1 cellular context compared by ENCODE assay signal in the genomic region with DNA sequence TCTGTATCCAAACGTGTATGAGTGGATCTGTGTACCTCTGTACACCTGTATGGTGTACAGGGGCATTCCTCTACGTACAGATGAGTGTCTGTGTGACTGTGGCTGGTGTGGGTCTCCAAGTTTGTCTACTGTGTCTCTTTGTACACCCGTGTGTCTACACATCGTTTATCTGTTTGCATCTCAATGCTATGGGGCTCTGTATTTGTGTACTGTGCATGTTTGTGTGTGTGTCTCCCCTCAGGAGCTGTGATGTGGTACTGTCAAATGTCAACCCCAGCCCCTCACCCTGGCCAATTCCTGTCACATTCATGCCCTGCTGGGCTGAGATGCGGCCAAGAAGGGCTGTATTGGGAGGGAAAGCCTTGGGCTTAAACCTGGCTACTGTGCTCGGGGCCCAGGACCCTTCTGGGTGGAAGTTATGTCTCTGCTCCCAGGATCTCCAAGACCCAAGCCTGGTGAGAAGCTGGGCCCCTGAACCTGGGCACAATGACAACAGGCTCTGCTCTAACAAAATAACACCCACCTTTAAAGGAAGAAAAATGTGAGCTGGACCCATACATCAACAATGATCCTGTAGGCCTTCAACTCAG.
TF ChIP-seq lines count a peak whose summit lies in the region.

No MANE protein-coding gene starts in this region.

TF ChIP-seq in HepG2, 621 proteins besides CTCF, POLR2A, EP300 and RAD21 (continued from another document and continues in another):
- no peak for TF ChIP-seq NR2F1 (CRISPR knock-in tag; IDR thresholded peaks at IDR 0.05)
- no peak for TF ChIP-seq ZNF496 (CRISPR knock-in tag; IDR thresholded peaks at IDR 0.05; ENCODE audit: insufficient replicate concordance)
- no peak for TF ChIP-seq EEA1 (CRISPR knock-in tag; IDR thresholded peaks at IDR 0.05; ENCODE audit: borderline replicate concordance)
- TF ChIP-seq KLF15 (CRISPR knock-in tag; IDR thresholded peaks at IDR 0.05; ENCODE audit: borderline replicate concordance): no peak
- no peak for TF ChIP-seq ZNF3 (CRISPR knock-in tag; IDR thresholded peaks at IDR 0.05)
- TF ChIP-seq KMT2B (CRISPR knock-in tag; IDR thresholded peaks at IDR 0.05): no peak
- TF ChIP-seq MED13 (CRISPR knock-in tag; IDR thresholded peaks at IDR 0.05): no peak
- TF ChIP-seq ATF1 (CRISPR knock-in tag; IDR thresholded peaks at IDR 0.05): no peak
- TF ChIP-seq MED1 (CRISPR knock-in tag; IDR thresholded peaks at IDR 0.05): no peak
- no peak for TF ChIP-seq KDM2A (CRISPR knock-in tag; IDR thresholded peaks at IDR 0.05; ENCODE audit: borderline replicate concordance, low read depth)
- TF ChIP-seq NFRKB (IDR thresholded peaks at IDR 0.05): no peak
- TF ChIP-seq ZSCAN31 (CRISPR knock-in tag; IDR thresholded peaks at IDR 0.05; ENCODE audit: low read depth): no peak
- no peak for TF ChIP-seq ZNF30 (CRISPR knock-in tag; IDR thresholded peaks at IDR 0.05)
- TF ChIP-seq, protein P1, sequence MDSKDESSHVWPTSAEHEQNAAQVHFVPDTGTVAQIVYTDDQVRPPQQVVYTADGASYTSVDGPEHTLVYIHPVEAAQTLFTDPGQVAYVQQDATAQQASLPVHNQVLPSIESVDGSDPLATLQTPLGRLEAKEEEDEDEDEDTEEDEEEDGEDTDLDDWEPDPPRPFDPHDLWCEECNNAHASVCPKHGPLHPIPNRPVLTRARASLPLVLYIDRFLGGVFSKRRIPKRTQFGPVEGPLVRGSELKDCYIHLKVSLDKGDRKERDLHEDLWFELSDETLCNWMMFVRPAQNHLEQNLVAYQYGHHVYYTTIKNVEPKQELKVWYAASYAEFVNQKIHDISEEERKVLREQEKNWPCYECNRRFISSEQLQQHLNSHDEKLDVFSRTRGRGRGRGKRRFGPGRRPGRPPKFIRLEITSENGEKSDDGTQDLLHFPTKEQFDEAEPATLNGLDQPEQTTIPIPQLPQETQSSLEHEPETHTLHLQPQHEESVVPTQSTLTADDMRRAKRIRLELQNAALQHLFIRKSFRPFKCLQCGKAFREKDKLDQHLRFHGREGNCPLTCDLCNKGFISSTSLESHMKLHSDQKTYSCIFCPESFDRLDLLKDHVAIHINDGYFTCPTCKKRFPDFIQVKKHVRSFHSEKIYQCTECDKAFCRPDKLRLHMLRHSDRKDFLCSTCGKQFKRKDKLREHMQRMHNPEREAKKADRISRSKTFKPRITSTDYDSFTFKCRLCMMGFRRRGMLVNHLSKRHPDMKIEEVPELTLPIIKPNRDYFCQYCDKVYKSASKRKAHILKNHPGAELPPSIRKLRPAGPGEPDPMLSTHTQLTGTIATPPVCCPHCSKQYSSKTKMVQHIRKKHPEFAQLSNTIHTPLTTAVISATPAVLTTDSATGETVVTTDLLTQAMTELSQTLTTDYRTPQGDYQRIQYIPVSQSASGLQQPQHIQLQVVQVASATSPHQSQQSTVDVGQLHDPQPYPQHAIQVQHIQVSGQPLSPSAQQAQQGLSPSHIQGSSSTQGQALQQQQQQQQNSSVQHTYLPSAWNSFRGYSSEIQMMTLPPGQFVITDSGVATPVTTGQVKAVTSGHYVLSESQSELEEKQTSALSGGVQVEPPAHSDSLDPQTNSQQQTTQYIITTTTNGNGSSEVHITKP (CRISPR knock-in tag; IDR thresholded peaks at IDR 0.05; ENCODE audit: low read depth): no peak
- no peak for TF ChIP-seq THAP11 (CRISPR knock-in tag; IDR thresholded peaks at IDR 0.05)
- TF ChIP-seq NCOR1 (IDR thresholded peaks at IDR 0.05; ENCODE audit: borderline replicate concordance, low read length): no peak
- TF ChIP-seq, protein P2, sequence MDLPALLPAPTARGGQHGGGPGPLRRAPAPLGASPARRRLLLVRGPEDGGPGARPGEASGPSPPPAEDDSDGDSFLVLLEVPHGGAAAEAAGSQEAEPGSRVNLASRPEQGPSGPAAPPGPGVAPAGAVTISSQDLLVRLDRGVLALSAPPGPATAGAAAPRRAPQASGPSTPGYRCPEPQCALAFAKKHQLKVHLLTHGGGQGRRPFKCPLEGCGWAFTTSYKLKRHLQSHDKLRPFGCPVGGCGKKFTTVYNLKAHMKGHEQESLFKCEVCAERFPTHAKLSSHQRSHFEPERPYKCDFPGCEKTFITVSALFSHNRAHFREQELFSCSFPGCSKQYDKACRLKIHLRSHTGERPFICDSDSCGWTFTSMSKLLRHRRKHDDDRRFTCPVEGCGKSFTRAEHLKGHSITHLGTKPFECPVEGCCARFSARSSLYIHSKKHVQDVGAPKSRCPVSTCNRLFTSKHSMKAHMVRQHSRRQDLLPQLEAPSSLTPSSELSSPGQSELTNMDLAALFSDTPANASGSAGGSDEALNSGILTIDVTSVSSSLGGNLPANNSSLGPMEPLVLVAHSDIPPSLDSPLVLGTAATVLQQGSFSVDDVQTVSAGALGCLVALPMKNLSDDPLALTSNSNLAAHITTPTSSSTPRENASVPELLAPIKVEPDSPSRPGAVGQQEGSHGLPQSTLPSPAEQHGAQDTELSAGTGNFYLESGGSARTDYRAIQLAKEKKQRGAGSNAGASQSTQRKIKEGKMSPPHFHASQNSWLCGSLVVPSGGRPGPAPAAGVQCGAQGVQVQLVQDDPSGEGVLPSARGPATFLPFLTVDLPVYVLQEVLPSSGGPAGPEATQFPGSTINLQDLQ (CRISPR knock-in tag; IDR thresholded peaks at IDR 0.05): no peak
- TF ChIP-seq ZNF256 (CRISPR knock-in tag; conservative IDR thresholded peaks at IDR 0.05): no peak
- TF ChIP-seq ELF3 (CRISPR knock-in tag; IDR thresholded peaks at IDR 0.05): no peak
- no peak for TF ChIP-seq ONECUT2 (CRISPR knock-in tag; IDR thresholded peaks at IDR 0.05)
- TF ChIP-seq, protein P3, sequence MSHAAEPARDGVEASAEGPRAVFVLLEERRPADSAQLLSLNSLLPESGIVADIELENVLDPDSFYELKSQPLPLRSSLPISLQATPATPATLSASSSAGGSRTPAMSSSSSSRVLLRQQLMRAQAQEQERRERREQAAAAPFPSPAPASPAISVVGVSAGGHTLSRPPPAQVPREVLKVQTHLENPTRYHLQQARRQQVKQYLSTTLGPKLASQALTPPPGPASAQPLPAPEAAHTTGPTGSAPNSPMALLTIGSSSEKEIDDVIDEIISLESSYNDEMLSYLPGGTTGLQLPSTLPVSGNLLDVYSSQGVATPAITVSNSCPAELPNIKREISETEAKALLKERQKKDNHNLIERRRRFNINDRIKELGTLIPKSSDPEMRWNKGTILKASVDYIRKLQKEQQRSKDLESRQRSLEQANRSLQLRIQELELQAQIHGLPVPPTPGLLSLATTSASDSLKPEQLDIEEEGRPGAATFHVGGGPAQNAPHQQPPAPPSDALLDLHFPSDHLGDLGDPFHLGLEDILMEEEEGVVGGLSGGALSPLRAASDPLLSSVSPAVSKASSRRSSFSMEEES (CRISPR knock-in tag; IDR thresholded peaks at IDR 0.05): no peak
- no peak for TF ChIP-seq NONO (IDR thresholded peaks at IDR 0.05)
- TF ChIP-seq NONO (CRISPR knock-in tag; conservative IDR thresholded peaks at IDR 0.05): 0 out of 2 replicates have a peak, but pooled peaks have one; percentile 16
- 0 out of 2 replicates have a peak, but pooled peaks have one; percentile 44 for TF ChIP-seq PAX8 (CRISPR knock-in tag; IDR thresholded peaks at IDR 0.05; ENCODE audit: borderline replicate concordance)
- 0 out of 2 replicates have a peak, but pooled peaks have one; percentile 62 for TF ChIP-seq ZNF552 (CRISPR knock-in tag; IDR thresholded peaks at IDR 0.05; ENCODE audit: borderline replicate concordance)
- no peak for TF ChIP-seq ZNF354B (CRISPR knock-in tag; IDR thresholded peaks at IDR 0.05)
- TF ChIP-seq CAMTA2 (CRISPR knock-in tag; IDR thresholded peaks at IDR 0.05; ENCODE audit: borderline replicate concordance): no peak
- TF ChIP-seq SMAD9 (CRISPR knock-in tag; IDR thresholded peaks at IDR 0.05): 0 out of 2 replicates have a peak, but pooled peaks have one; percentile 82
- no peak for TF ChIP-seq SRF (IDR thresholded peaks at IDR 0.05; ENCODE audit: low read depth, low read length)
- peak; percentile 42; the same call in 1 of the 2 replicates for TF ChIP-seq ARNT2 (CRISPR knock-in tag; IDR thresholded peaks at IDR 0.05; ENCODE audit: low read depth)
- no peak for TF ChIP-seq ZNF367 (CRISPR knock-in tag; IDR thresholded peaks at IDR 0.05; ENCODE audit: borderline replicate concordance)
- no peak for TF ChIP-seq ZNF577 (CRISPR knock-in tag; IDR thresholded peaks at IDR 0.05; ENCODE audit: borderline replicate concordance, low read depth)
- TF ChIP-seq ARNTL (CRISPR knock-in tag; IDR thresholded peaks at IDR 0.05): no peak
- 0 out of 2 replicates have a peak, but pooled peaks have one; percentile 23 for TF ChIP-seq POGZ (CRISPR knock-in tag; IDR thresholded peaks at IDR 0.05)
- no peak for TF ChIP-seq RFX3 (CRISPR knock-in tag; IDR thresholded peaks at IDR 0.05)
- no peak for TF ChIP-seq ZNF607 (CRISPR knock-in tag; IDR thresholded peaks at IDR 0.05; ENCODE audit: borderline replicate concordance)
- TF ChIP-seq, protein P4, sequence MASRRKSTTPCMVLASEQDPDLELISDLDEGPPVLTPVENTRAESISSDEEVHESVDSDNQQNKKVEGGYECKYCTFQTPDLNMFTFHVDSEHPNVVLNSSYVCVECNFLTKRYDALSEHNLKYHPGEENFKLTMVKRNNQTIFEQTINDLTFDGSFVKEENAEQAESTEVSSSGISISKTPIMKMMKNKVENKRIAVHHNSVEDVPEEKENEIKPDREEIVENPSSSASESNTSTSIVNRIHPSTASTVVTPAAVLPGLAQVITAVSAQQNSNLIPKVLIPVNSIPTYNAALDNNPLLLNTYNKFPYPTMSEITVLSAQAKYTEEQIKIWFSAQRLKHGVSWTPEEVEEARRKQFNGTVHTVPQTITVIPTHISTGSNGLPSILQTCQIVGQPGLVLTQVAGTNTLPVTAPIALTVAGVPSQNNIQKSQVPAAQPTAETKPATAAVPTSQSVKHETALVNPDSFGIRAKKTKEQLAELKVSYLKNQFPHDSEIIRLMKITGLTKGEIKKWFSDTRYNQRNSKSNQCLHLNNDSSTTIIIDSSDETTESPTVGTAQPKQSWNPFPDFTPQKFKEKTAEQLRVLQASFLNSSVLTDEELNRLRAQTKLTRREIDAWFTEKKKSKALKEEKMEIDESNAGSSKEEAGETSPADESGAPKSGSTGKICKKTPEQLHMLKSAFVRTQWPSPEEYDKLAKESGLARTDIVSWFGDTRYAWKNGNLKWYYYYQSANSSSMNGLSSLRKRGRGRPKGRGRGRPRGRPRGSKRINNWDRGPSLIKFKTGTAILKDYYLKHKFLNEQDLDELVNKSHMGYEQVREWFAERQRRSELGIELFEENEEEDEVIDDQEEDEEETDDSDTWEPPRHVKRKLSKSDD (CRISPR knock-in tag; IDR thresholded peaks at IDR 0.05; ENCODE audit: low read depth): no peak
- TF ChIP-seq ZNF878 (CRISPR knock-in tag; IDR thresholded peaks at IDR 0.05): peak; percentile 84; the same call in 1 of the 2 replicates
- TF ChIP-seq, protein P5, sequence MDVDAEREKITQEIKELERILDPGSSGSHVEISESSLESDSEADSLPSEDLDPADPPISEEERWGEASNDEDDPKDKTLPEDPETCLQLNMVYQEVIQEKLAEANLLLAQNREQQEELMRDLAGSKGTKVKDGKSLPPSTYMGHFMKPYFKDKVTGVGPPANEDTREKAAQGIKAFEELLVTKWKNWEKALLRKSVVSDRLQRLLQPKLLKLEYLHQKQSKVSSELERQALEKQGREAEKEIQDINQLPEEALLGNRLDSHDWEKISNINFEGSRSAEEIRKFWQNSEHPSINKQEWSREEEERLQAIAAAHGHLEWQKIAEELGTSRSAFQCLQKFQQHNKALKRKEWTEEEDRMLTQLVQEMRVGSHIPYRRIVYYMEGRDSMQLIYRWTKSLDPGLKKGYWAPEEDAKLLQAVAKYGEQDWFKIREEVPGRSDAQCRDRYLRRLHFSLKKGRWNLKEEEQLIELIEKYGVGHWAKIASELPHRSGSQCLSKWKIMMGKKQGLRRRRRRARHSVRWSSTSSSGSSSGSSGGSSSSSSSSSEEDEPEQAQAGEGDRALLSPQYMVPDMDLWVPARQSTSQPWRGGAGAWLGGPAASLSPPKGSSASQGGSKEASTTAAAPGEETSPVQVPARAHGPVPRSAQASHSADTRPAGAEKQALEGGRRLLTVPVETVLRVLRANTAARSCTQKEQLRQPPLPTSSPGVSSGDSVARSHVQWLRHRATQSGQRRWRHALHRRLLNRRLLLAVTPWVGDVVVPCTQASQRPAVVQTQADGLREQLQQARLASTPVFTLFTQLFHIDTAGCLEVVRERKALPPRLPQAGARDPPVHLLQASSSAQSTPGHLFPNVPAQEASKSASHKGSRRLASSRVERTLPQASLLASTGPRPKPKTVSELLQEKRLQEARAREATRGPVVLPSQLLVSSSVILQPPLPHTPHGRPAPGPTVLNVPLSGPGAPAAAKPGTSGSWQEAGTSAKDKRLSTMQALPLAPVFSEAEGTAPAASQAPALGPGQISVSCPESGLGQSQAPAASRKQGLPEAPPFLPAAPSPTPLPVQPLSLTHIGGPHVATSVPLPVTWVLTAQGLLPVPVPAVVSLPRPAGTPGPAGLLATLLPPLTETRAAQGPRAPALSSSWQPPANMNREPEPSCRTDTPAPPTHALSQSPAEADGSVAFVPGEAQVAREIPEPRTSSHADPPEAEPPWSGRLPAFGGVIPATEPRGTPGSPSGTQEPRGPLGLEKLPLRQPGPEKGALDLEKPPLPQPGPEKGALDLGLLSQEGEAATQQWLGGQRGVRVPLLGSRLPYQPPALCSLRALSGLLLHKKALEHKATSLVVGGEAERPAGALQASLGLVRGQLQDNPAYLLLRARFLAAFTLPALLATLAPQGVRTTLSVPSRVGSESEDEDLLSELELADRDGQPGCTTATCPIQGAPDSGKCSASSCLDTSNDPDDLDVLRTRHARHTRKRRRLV (CRISPR knock-in tag; IDR thresholded peaks at IDR 0.05): no peak
- TF ChIP-seq SP1 (IDR thresholded peaks at IDR 0.05): no peak
- TF ChIP-seq SP1 (CRISPR knock-in tag; IDR thresholded peaks at IDR 0.05): no peak
- 0 out of 2 replicates have a peak, but pooled peaks have one; percentile 46 for TF ChIP-seq HHEX (CRISPR knock-in tag; IDR thresholded peaks at IDR 0.05)
- 0 out of 2 replicates have a peak, but pooled peaks have one; percentile 23 for TF ChIP-seq NFATC3 (CRISPR knock-in tag; IDR thresholded peaks at IDR 0.05)
- TF ChIP-seq FOXP1 (IDR thresholded peaks at IDR 0.05): no peak
- peak; percentile 10; the same call in 1 of the 2 replicates for TF ChIP-seq FOXP1 (CRISPR knock-in tag; IDR thresholded peaks at IDR 0.05)
- TF ChIP-seq ZNF335 (CRISPR knock-in tag; IDR thresholded peaks at IDR 0.05): no peak
- TF ChIP-seq, protein P6, sequence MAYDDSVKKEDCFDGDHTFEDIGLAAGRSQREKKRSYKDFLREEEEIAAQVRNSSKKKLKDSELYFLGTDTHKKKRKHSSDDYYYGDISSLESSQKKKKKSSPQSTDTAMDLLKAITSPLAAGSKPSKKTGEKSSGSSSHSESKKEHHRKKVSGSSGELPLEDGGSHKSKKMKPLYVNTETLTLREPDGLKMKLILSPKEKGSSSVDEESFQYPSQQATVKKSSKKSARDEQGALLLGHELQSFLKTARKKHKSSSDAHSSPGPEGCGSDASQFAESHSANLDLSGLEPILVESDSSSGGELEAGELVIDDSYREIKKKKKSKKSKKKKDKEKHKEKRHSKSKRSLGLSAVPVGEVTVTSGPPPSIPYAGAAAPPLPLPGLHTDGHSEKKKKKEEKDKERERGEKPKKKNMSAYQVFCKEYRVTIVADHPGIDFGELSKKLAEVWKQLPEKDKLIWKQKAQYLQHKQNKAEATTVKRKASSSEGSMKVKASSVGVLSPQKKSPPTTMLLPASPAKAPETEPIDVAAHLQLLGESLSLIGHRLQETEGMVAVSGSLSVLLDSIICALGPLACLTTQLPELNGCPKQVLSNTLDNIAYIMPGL (CRISPR knock-in tag; IDR thresholded peaks at IDR 0.05; ENCODE audit: borderline replicate concordance in 1 of 2, low read depth in 1 of 2): peak in 1 of 2 experiments; percentile 24; a peak in 1 of 4 replicates
- 0 out of 2 replicates have a peak, but pooled peaks have one; percentile 46 for TF ChIP-seq ZNF343 (CRISPR knock-in tag; IDR thresholded peaks at IDR 0.05)
